29 cellular contexts compared by ENCODE assay signal in genomic region chr3:66242788-66243463, GRCh38.
"Had no signal": no experiment of that assay in that cellular context is flagged by ENCODE, and none has a peak within 500 bp of the region (broad histone marks: within the 10 kb centered on the region; RNA-seq: fewer than 3 reads in every experiment).

No MANE protein-coding gene starts in this region.

- DNase-seq: activated CD4-positive, alpha-beta memory T cell treated with anti-CD3 and anti-CD28 coated beads, Interleukin-2, amount 10 ng/mL, durations not matched to agents 7 days and 5 days; activated CD4-positive, alpha-beta T cell treated with anti-CD3 and anti-CD28 coated beads for 1 hour; activated CD4-positive, alpha-beta T cell treated with anti-CD3 and anti-CD28 coated beads for 4 hours; activated CD4-positive, alpha-beta T cell treated with anti-CD3 and anti-CD28 coated beads, Interleukin-2, amount 10 ng/mL, durations not matched to agents 7 days and 5 days; activated CD4-positive, alpha-beta T cell treated with anti-CD3 and anti-CD28 coated beads, Interleukin-2, amount 50 U/mL, for 4 hours; activated CD8-positive, alpha-beta memory T cell treated with anti-CD3 and anti-CD28 coated beads, Interleukin-2, amount 50 U/mL, for 48 hours; activated gamma-delta T cell; activated naive CD4-positive, alpha-beta T cell; activated naive CD4-positive, alpha-beta T cell treated with anti-CD3 and anti-CD28 coated beads, Interleukin-2, amount 10 ng/mL, durations not matched to agents 7 days and 5 days; activated T-cell treated with anti-CD3 and anti-CD28 coated beads for 4 hours; activated T-cell treated with anti-CD3 and anti-CD28 coated beads, Interleukin-2, amount 50 U/mL, for 24 hours; activated T-cell treated with anti-CD3 and anti-CD28 coated beads, Interleukin-2, amount 50 U/mL, for 72 hours; amygdala; aorta; body of pancreas; caudate nucleus; colonic mucosa; effector CD8-positive, alpha-beta T cell; esophagus squamous epithelium; foreskin melanocyte; head of caudate nucleus; T-helper 2 cell had no signal

- H3K4me3 ChIP-seq: body of pancreas, colonic mucosa, esophagus squamous epithelium had no signal

- ATAC-seq: activated naive CD4-positive, alpha-beta T cell treated with anti-CD3 and anti-CD28 coated beads, Interleukin-2, amount 50 U/mL, for 72 hours; activated T-cell treated with anti-CD3 and anti-CD28 coated beads, Interleukin-2, amount 50 U/mL, for 72 hours; body of pancreas; WTC11 had no signal

- H3K4me3 Mint-ChIP-seq: activated CD4-positive, alpha-beta memory T cell treated with anti-CD3 and anti-CD28 coated beads, Interleukin-2, amount 10 ng/mL, durations not matched to agents 7 days and 5 days; activated CD4-positive, alpha-beta T cell treated with anti-CD3 and anti-CD28 coated beads, Interleukin-2, amount 10 ng/mL, durations not matched to agents 7 days and 5 days; activated naive CD4-positive, alpha-beta T cell treated with anti-CD3 and anti-CD28 coated beads, Interleukin-2, amount 10 ng/mL, durations not matched to agents 7 days and 5 days; activated T-cell treated with anti-CD3 and anti-CD28 coated beads, Interleukin-2, amount 50 U/mL, for 24 hours; activated T-cell treated with anti-CD3 and anti-CD28 coated beads, Interleukin-2, amount 50 U/mL, for 72 hours; WTC11 had no signal

- FAIRE-seq: endometrium, endothelial cell of umbilical vein, TTC549 had no signal

- H3K27ac Mint-ChIP-seq: activated CD4-positive, alpha-beta memory T cell treated with anti-CD3 and anti-CD28 coated beads, Interleukin-2, amount 10 ng/mL, durations not matched to agents 7 days and 5 days; activated CD4-positive, alpha-beta T cell treated with anti-CD3 and anti-CD28 coated beads, Interleukin-2, amount 10 ng/mL, durations not matched to agents 7 days and 5 days; activated naive CD4-positive, alpha-beta T cell treated with anti-CD3 and anti-CD28 coated beads, Interleukin-2, amount 10 ng/mL, durations not matched to agents 7 days and 5 days; activated T-cell treated with anti-CD3 and anti-CD28 coated beads, Interleukin-2, amount 50 U/mL, for 24 hours; activated T-cell treated with anti-CD3 and anti-CD28 coated beads, Interleukin-2, amount 50 U/mL, for 72 hours had no signal

- H3K27me3 Mint-ChIP-seq: activated CD4-positive, alpha-beta memory T cell treated with anti-CD3 and anti-CD28 coated beads, Interleukin-2, amount 10 ng/mL, durations not matched to agents 7 days and 5 days; activated CD4-positive, alpha-beta T cell treated with anti-CD3 and anti-CD28 coated beads, Interleukin-2, amount 10 ng/mL, durations not matched to agents 7 days and 5 days; activated naive CD4-positive, alpha-beta T cell treated with anti-CD3 and anti-CD28 coated beads, Interleukin-2, amount 10 ng/mL, durations not matched to agents 7 days and 5 days; activated T-cell treated with anti-CD3 and anti-CD28 coated beads, Interleukin-2, amount 50 U/mL, for 24 hours had no signal

- H3K9me3 ChIP-seq: body of pancreas, colonic mucosa had no signal

- H3K36me3 ChIP-seq: colonic mucosa had no signal

- H3K27me3 ChIP-seq: body of pancreas, colonic mucosa, esophagus squamous epithelium had no signal

- H3K27ac ChIP-seq: body of pancreas, colonic mucosa, epithelial cell of prostate, esophagus squamous epithelium, VCaP had no signal

- H3K4me1 ChIP-seq: body of pancreas, colonic mucosa, esophagus squamous epithelium had no signal
